ENCODE assay signal across 8 cellular contexts in genomic region chr1:202968895-202969295, GRCh38. TPM values are rescaled to one million over a fixed set of nuclear protein-coding genes. Genes with fewer than 3 reads are reported as not detected.
DNase-seq lines count a peak whose midpoint lies in the region; ATAC-seq, FAIRE-seq and TF ChIP-seq lines count a peak whose summit lies in the region.

No MANE protein-coding gene starts in this region.

- peaks cover 29% of the 10 kb centered on the region for H3K4me1 Mint-ChIP-seq in activated T-cell treated with anti-CD3 and anti-CD28 coated beads, Interleukin-2, amount 50 U/mL, for 4 hours (ENCODE audit: low read depth)
- H3K4me1 Mint-ChIP-seq in naive thymus-derived CD4-positive, alpha-beta T cell, result peaks cover 15 to 34% (median 27%) of the 10 kb centered on the region in 7 donors

- peak; percentile 30 to 57 for ATAC-seq in activated T-cell treated with anti-CD3 and anti-CD28 coated beads, Interleukin-2, amount 50 U/mL, for 4 hours
- peak; percentile 82 for ATAC-seq in HCT116
- ATAC-seq in naive thymus-derived CD4-positive, alpha-beta T cell, result peak; percentile 73
- ATAC-seq in GM21381 (IDR thresholded peaks at IDR 0.05; ENCODE audit: unreplicated experiment), result no peak

- CTCF ChIA-PET in HCT116 (lab: Charles Lee), result no interaction called here
- CTCF ChIA-PET in naive thymus-derived CD4-positive, alpha-beta T cell (lab: Charles Lee), result no interaction called here

- RAD21 ChIA-PET in HCT116 (lab: Charles Lee; ENCODE audit: low non-redundant PET in 1 of 2, low total read pairs in 2 of 2, uncharacterized antibody in 2 of 2, unreplicated experiment in 2 of 2), result no interaction called here

- H3K79me2 ChIP-seq in HCT116 (ENCODE audit: insufficient read depth, low read length), result peaks cover 5% of the 10 kb centered on the region; the same call in 1 of the 2 replicates

- intact Hi-C loops in HCT116 (cut with micrococcal nuclease), result loop anchor here (1.0 kb wide), 1 partner anchor 43 kb away; no protein-coding TSS in a partner anchor
- intact Hi-C loops in naive thymus-derived CD4-positive, alpha-beta T cell (cut with micrococcal nuclease), result loop anchor here (2.0 to 5.0 kb wide), 3 partner anchors 58 to 807 kb away; partner anchors contain the start of genes PPFIA4 (in 2 of the 2) and PTPN7 (in 1 of the 2)

- peaks cover 10 to 23% of the 10 kb centered on the region in 2 experiments for H3K4me1 ChIP-seq in HCT116 (ENCODE audit: control insufficient read depth in 1 of 2, insufficient read depth in 2 of 2, low read length in 2 of 2)
- H3K4me1 ChIP-seq in naive thymus-derived CD4-positive, alpha-beta T cell (ENCODE audit: control insufficient read depth in 2 of 2, insufficient read depth in 2 of 2, low read length in 2 of 2), result peaks cover 14 to 20% of the 10 kb centered on the region in 2 donors

- H4K20me1 ChIP-seq in HCT116 (ENCODE audit: insufficient read depth), result no peaks in the 10 kb centered on the region

- H3K27ac Mint-ChIP-seq in naive thymus-derived CD4-positive, alpha-beta T cell, result peak overlapping the region in 8 of 9 donors; percentile 80 to 96 (median 94)

- H3K4me3 Mint-ChIP-seq in activated T-cell treated with anti-CD3 and anti-CD28 coated beads, Interleukin-2, amount 50 U/mL, for 4 hours, result peak overlapping the region; percentile 37
- H3K4me3 Mint-ChIP-seq in naive thymus-derived CD4-positive, alpha-beta T cell, result peak overlapping the region in 9 of 10 donors; percentile 40 to 98 (median 94)

- peak overlapping the region; percentile 88 for H2AFZ ChIP-seq in HCT116 (ENCODE audit: low read depth, low read length, poor library complexity, severe bottlenecking)

- no peaks in the 10 kb centered on the region for H3K36me3 Mint-ChIP-seq in activated T-cell treated with anti-CD3 and anti-CD28 coated beads, Interleukin-2, amount 50 U/mL, for 4 hours (ENCODE audit: insufficient read depth)
- H3K36me3 Mint-ChIP-seq in naive thymus-derived CD4-positive, alpha-beta T cell, result peaks cover 0 to 7% (median 0%) of the 10 kb centered on the region in 5 donors

- FAIRE-seq in TTC549 (lab: Jason Lieb, UNC), result peak; percentile 87

- no peak for DNase-seq in activated T-cell treated with anti-CD3 and anti-CD28 coated beads, Interleukin-2, amount 50 U/mL, for 4 hours
- DNase-seq in activated T-cell treated with anti-CD3 and anti-CD28 coated beads, Interleukin-2, amount 50 U/mL, for 1 hour, result no peak
- DNase-seq in HCT116 (ENCODE audit: low read depth, low spot score) (peak; percentile 68), NCI-H146 (lab: John Stamatoyannopoulos, UW) (peak; percentile 63), epithelial cell of esophagus (ENCODE audit: low read depth) (peak; percentile 75)
- DNase-seq in naive thymus-derived CD4-positive, alpha-beta T cell, result peak in 7 of 9 donors; percentile 24 to 64 (median 47)

- no peak overlapping the region for H3K9ac ChIP-seq in HCT116 (ENCODE audit: low read length)

- peak overlapping the region; percentile 36 for H3K4me2 ChIP-seq in HCT116 (ENCODE audit: low read length)

- TF ChIP-seq POLR2A in HCT116 (IDR thresholded peaks at IDR 0.05; ENCODE audit: borderline replicate concordance, extremely low read depth, insufficient read depth, insufficient read length), result no peak

- BruUV-seq in HCT116 (replicated peaks; lab: Mats Ljungman, UMichigan), result no TSS peak

- H3K9me3 ChIP-seq in HCT116 (ENCODE audit: control insufficient read depth in 1 of 2, insufficient read depth in 1 of 2, low read depth in 1 of 2, low read length in 2 of 2), result no peaks in the 10 kb centered on the region
- H3K9me3 ChIP-seq in naive thymus-derived CD4-positive, alpha-beta T cell (ENCODE audit: control insufficient read depth in 2 of 3, low read length in 3 of 3), result no peaks in the 10 kb centered on the region

- TF ChIP-seq CTCF in HCT116 (IDR thresholded peaks at IDR 0.05 in 2 of 3, conservative IDR thresholded peaks at IDR 0.05 in 1 of 3; ENCODE audit: borderline replicate concordance in 1 of 3, insufficient read depth in 1 of 3, low read depth in 2 of 3, low read length in 2 of 3) (peak; percentile 49 to 93 (median 74); a peak in 5 of 6 replicates), epithelial cell of esophagus (IDR thresholded peaks at IDR 0.05; ENCODE audit: insufficient read depth, low read depth, low read length, missing control alignments) (peak; percentile 91)

- peak; percentile 54 for TF ChIP-seq RAD21 in HCT116 (IDR thresholded peaks at IDR 0.05; ENCODE audit: low read depth)

- no peaks in the 10 kb centered on the region for H3K27me3 Mint-ChIP-seq in activated T-cell treated with anti-CD3 and anti-CD28 coated beads, Interleukin-2, amount 50 U/mL, for 4 hours (ENCODE audit: low read depth)
- H3K27me3 Mint-ChIP-seq in naive thymus-derived CD4-positive, alpha-beta T cell, result peaks cover 0 to 15% (median 0%) of the 10 kb centered on the region in 5 donors

- no peak overlapping the region for H3K4me3 ChIP-seq in HCT116 (replicated peaks in 1 of 2; ENCODE audit: low read depth in 1 of 2, low read length in 2 of 2)
- H3K4me3 ChIP-seq in epithelial cell of esophagus (ENCODE audit: low read length), result no peak overlapping the region
- H3K4me3 ChIP-seq in naive thymus-derived CD4-positive, alpha-beta T cell (ENCODE audit: low read length), result no peak overlapping the region

- H3K36me3 ChIP-seq in HCT116 (ENCODE audit: control insufficient read depth in 1 of 2, insufficient read depth in 2 of 2, low read length in 2 of 2), result no peaks in the 10 kb centered on the region
- peaks cover 0 to 13% (median 0%) of the 10 kb centered on the region in 3 experiments for H3K36me3 ChIP-seq in naive thymus-derived CD4-positive, alpha-beta T cell (ENCODE audit: control insufficient read depth in 2 of 3, insufficient read depth in 3 of 3, low read length in 3 of 3)

- H3K27ac ChIP-seq in HCT116 (ENCODE audit: low read depth, low read length), result no peak overlapping the region
- peak overlapping the region; percentile 83 for H3K27ac ChIP-seq in naive thymus-derived CD4-positive, alpha-beta T cell (ENCODE audit: low read depth, low read length)

- POLR2A ChIA-PET in HCT116 (lab: Charles Lee), result no interaction called here
- POLR2A ChIA-PET in naive thymus-derived CD4-positive, alpha-beta T cell (lab: Charles Lee), result interaction anchor here (1.0 to 1.7 kb wide), 5 partner anchors 12 to 79 kb away, joined by 3 to 9 read pairs (median 4); partner anchors contain the start of gene TMEM183A

- no peaks in the 10 kb centered on the region for H3K9me3 Mint-ChIP-seq in activated T-cell treated with anti-CD3 and anti-CD28 coated beads, Interleukin-2, amount 50 U/mL, for 4 hours
- H3K9me3 Mint-ChIP-seq in naive thymus-derived CD4-positive, alpha-beta T cell, result no peaks in the 10 kb centered on the region

- no peaks in the 10 kb centered on the region for H3K27me3 ChIP-seq in HCT116 (ENCODE audit: insufficient read depth, low read length)
- H3K27me3 ChIP-seq in naive thymus-derived CD4-positive, alpha-beta T cell (ENCODE audit: control insufficient read depth in 2 of 2, insufficient read depth in 2 of 2, low read length in 2 of 2), result no peaks in the 10 kb centered on the region

- no peaks in the 10 kb centered on the region for H3K9me2 ChIP-seq in HCT116 (ENCODE audit: insufficient read depth)

TF ChIP-seq in HCT116, 20 proteins besides CTCF, POLR2A, EP300 and RAD21:
- TF ChIP-seq YY1 (IDR thresholded peaks at IDR 0.05; ENCODE audit: extremely low read depth, insufficient replicate concordance, low read depth, low read length) (peak; percentile 51), ZFX (IDR thresholded peaks at IDR 0.05) (no peak)

RNA-seq across cellular contexts. Expression of gene CYB5R1, which starts 1.8 kb away (rescaled TPM):
- 10 to 100 TPM; 28.9 to 36.4 (median 32.5) TPM for total RNA-seq in activated T-cell treated with anti-CD3 and anti-CD28 coated beads, Interleukin-2, amount 50 U/mL, for 4 hours
- 16.5 TPM for total RNA-seq in HCT116 (2021; ENCODE audit: unreplicated experiment)
- polyA plus RNA-seq in HCT116 (2012), result 16.0 and 22.5 TPM in 2 replicates
- total RNA-seq in naive thymus-derived CD4-positive, alpha-beta T cell, result 10 to 100 TPM; 22.8 to 50.2 (median 48.0) TPM
- polyA plus RNA-seq in naive thymus-derived CD4-positive, alpha-beta T cell, result 10 to 100 TPM; 63.1 to 71.3 TPM

RNA-seq across cellular contexts. Expression of gene ADIPOR1, which starts 10.8 kb away (rescaled TPM):
- total RNA-seq in activated T-cell treated with anti-CD3 and anti-CD28 coated beads, Interleukin-2, amount 50 U/mL, for 4 hours, result 10 to 100 TPM; 85.7 to 94.1 (median 90.7) TPM
- 89.8 TPM for total RNA-seq in HCT116 (2021; ENCODE audit: unreplicated experiment)
- 106 and 113 TPM in 2 replicates for polyA plus RNA-seq in HCT116 (2012)
- total RNA-seq in naive thymus-derived CD4-positive, alpha-beta T cell, result 10 to 100 TPM; 51.9 to 84.5 (median 69.6) TPM
- polyA plus RNA-seq in naive thymus-derived CD4-positive, alpha-beta T cell, result 10 to 100 TPM; 56.8 to 93.8 TPM

RNA-seq across cellular contexts. Expression of gene TMEM183A, which starts 38.3 kb away (rescaled TPM):
- total RNA-seq in activated T-cell treated with anti-CD3 and anti-CD28 coated beads, Interleukin-2, amount 50 U/mL, for 4 hours, result 10 to 100 TPM; 82.3 to 85.8 (median 85.6) TPM
- 64.7 TPM for total RNA-seq in HCT116 (2021; ENCODE audit: unreplicated experiment)
- 45.5 and 47.6 TPM in 2 replicates for polyA plus RNA-seq in HCT116 (2012)
- total RNA-seq in naive thymus-derived CD4-positive, alpha-beta T cell, result 100 to 1,000 TPM in 2 of 5 experiments, 10 to 100 TPM in 3; 61.4 to 134 (median 77.0) TPM
- polyA plus RNA-seq in naive thymus-derived CD4-positive, alpha-beta T cell, result 10 to 100 TPM; 42.5 to 56.0 TPM

RNA-seq across cellular contexts. Expression of gene KLHL12, which starts 41.9 kb away (rescaled TPM):
- total RNA-seq in activated T-cell treated with anti-CD3 and anti-CD28 coated beads, Interleukin-2, amount 50 U/mL, for 4 hours, result 10 to 100 TPM; 31.1 to 32.5 (median 32.3) TPM
- 33.8 TPM for total RNA-seq in HCT116 (2021; ENCODE audit: unreplicated experiment)
- 26.5 and 31.1 TPM in 2 replicates for polyA plus RNA-seq in HCT116 (2012)
- total RNA-seq in naive thymus-derived CD4-positive, alpha-beta T cell, result 10 to 100 TPM; 15.6 to 28.0 (median 24.5) TPM
- polyA plus RNA-seq in naive thymus-derived CD4-positive, alpha-beta T cell, result 10 to 100 TPM; 12.1 to 18.3 TPM

RNA-seq across cellular contexts. Expression of gene PPFIA4, which starts 57.4 kb away (rescaled TPM):
- total RNA-seq in activated T-cell treated with anti-CD3 and anti-CD28 coated beads, Interleukin-2, amount 50 U/mL, for 4 hours, result 1 to 10 TPM in 1 of 3 donors, under 1 TPM in 2; 0.37 to 1.2 (median 0.82) TPM
- total RNA-seq in HCT116 (2021; ENCODE audit: unreplicated experiment), result 10.8 TPM
- polyA plus RNA-seq in HCT116 (2012), result 13.7 and 17.2 TPM in 2 replicates
- total RNA-seq in naive thymus-derived CD4-positive, alpha-beta T cell, result 10 to 100 TPM in 1 of 5 experiments, 1 to 10 TPM in 2, under 1 TPM in 2; 0.40 to 45.5 (median 2.4) TPM
- not detected for polyA plus RNA-seq in naive thymus-derived CD4-positive, alpha-beta T cell

Comparison
In these comparisons a context has a peak if more than half of its experiments do, and no peak if none do; other contexts are left out.
1. DNase-seq: peak in HCT116 (single experiment), NCI-H146 (single experiment), epithelial cell of esophagus (single experiment) and naive thymus-derived CD4-positive, alpha-beta T cell (7 of 9); none in activated T-cell treated with anti-CD3 and anti-CD28 coated beads, Interleukin-2, amount 50 U/mL, for 4 hours (single experiment) and activated T-cell treated with anti-CD3 and anti-CD28 coated beads, Interleukin-2, amount 50 U/mL, for 1 hour (single experiment).